27 cellular contexts compared by ENCODE assay signal in the genomic region with DNA sequence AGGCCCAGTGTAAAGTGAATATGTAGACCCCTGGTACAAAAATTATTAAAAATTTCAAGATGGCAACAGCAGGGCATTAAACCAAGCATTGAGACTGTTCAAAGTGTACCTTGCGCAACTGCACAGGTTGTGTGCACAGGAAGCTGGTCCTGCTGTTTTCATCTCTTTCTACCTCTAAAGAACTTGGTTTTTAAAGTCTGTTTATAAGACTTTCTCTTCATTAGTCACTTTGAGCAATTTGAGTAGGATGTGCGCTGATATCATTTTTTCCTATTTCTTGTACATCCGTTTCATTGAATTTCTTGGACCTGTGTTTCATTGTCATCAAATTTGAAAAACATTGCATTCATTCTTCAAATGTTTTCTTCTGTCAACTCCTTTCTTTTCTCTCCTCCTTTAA. TPM values are rescaled to one million over a fixed set of nuclear protein-coding genes. Genes with fewer than 3 reads are reported as not detected.
DNase-seq lines count a peak whose midpoint lies in the region; ATAC-seq and TF ChIP-seq lines count a peak whose summit lies in the region.
"Had no signal": no experiment of that assay in that cellular context is flagged by ENCODE, and none has a peak within 500 bp of the region (broad histone marks: within the 10 kb centered on the region; RNA-seq: fewer than 3 reads in every experiment).

No MANE protein-coding gene starts in this region.

- peaks cover 2% of the 10 kb centered on the region for H3K27me3 Mint-ChIP-seq in activated CD4-positive, alpha-beta T cell treated with anti-CD3 and anti-CD28 coated beads, Interleukin-2, amount 10 ng/mL, durations not matched to agents 24 days and 14 days

- intact Hi-C loops in activated CD4-positive, alpha-beta T cell treated with anti-CD3 and anti-CD28 coated beads, Interleukin-2, amount 10 ng/mL, durations not matched to agents 24 days and 14 days (cut with micrococcal nuclease), result no loop called here

- H3K27ac Mint-ChIP-seq in activated CD4-positive, alpha-beta T cell treated with anti-CD3 and anti-CD28 coated beads, Interleukin-2, amount 10 ng/mL, durations not matched to agents 24 days and 14 days, result peak overlapping the region; percentile 35
- no peak overlapping the region for H3K27ac Mint-ChIP-seq in stimulated activated effector memory CD8-positive, alpha-beta T cell treated with anti-CD3 and anti-CD28 coated beads, Interleukin-12 subunit alpha, Interleukin-12 subunit beta, amount 100 ng/mL, for 72 hours
- H3K27ac Mint-ChIP-seq: CD14-positive monocyte; CD8-positive, alpha-beta memory T cell; IgD-negative memory B cell had no signal

- H3K9me3 Mint-ChIP-seq in activated CD4-positive, alpha-beta T cell treated with anti-CD3 and anti-CD28 coated beads, Interleukin-2, amount 10 ng/mL, durations not matched to agents 24 days and 14 days, result peaks cover 9% of the 10 kb centered on the region
- H3K9me3 Mint-ChIP-seq in stimulated activated effector memory CD8-positive, alpha-beta T cell treated with anti-CD3 and anti-CD28 coated beads, Interleukin-12 subunit alpha, Interleukin-12 subunit beta, amount 100 ng/mL, for 72 hours, result no peaks in the 10 kb centered on the region

- no peak for DNase-seq in activated CD4-positive, alpha-beta T cell treated with anti-CD3 and anti-CD28 coated beads, Interleukin-2, amount 10 ng/mL, durations not matched to agents 24 days and 14 days
- DNase-seq in activated CD4-positive, alpha-beta T cell treated with anti-CD3 and anti-CD28 coated beads, Interleukin-2, amount 50 U/mL, for 48 hours, result no peak
- DNase-seq in dermis blood vessel endothelial cell, result peak; percentile 44
- DNase-seq in stimulated activated effector memory CD8-positive, alpha-beta T cell treated with anti-CD3 and anti-CD28 coated beads, Interleukin-12 subunit alpha, Interleukin-12 subunit beta, amount 100 ng/mL, for 72 hours (ENCODE audit: low spot score in 2 of 2), result no peak
- no peak for DNase-seq in SW 1271 (lab: John Stamatoyannopoulos, UW)
- no peak for DNase-seq in NCI-H510A (lab: John Stamatoyannopoulos, UW)
- DNase-seq: 8988T; ACHN; BE2C; CD8-positive, alpha-beta memory T cell; DMS 273 treated with DMSO at 0.1 percent for 48 hours; DMS79; GF-D8; Kasumi-1; NCI-H1105; NCI-H1436 treated with DMSO at 0.1 percent for 48 hours; NCI-H2029; NCI-H446; NCI-H526; NCI-H82; NK-92 treated with Interleukin-12 subunit alpha and Interleukin-12 subunit beta, amount 100 ng/mL, for 24 hours; PC-3 had no signal

- no peak for TF ChIP-seq RAD21 in Ishikawa (IDR thresholded peaks at IDR 0.05; ENCODE audit: low read depth)

- H3K4me3 Mint-ChIP-seq in activated CD4-positive, alpha-beta T cell treated with anti-CD3 and anti-CD28 coated beads, Interleukin-2, amount 10 ng/mL, durations not matched to agents 24 days and 14 days, result no peak overlapping the region
- H3K4me3 Mint-ChIP-seq in stimulated activated effector memory CD8-positive, alpha-beta T cell treated with anti-CD3 and anti-CD28 coated beads, Interleukin-12 subunit alpha, Interleukin-12 subunit beta, amount 100 ng/mL, for 72 hours, result no peak overlapping the region
- H3K4me3 Mint-ChIP-seq: CD14-positive monocyte; CD8-positive, alpha-beta memory T cell; IgD-negative memory B cell had no signal

- H3K36me3 Mint-ChIP-seq in activated CD4-positive, alpha-beta T cell treated with anti-CD3 and anti-CD28 coated beads, Interleukin-2, amount 10 ng/mL, durations not matched to agents 24 days and 14 days (ENCODE audit: low read depth), result no peaks in the 10 kb centered on the region
- no peaks in the 10 kb centered on the region for H3K36me3 Mint-ChIP-seq in stimulated activated effector memory CD8-positive, alpha-beta T cell treated with anti-CD3 and anti-CD28 coated beads, Interleukin-12 subunit alpha, Interleukin-12 subunit beta, amount 100 ng/mL, for 72 hours
- H3K36me3 Mint-ChIP-seq: CD14-positive monocyte; CD8-positive, alpha-beta memory T cell; IgD-negative memory B cell had no signal

- no peak for TF ChIP-seq EP300 in Ishikawa (IDR thresholded peaks at IDR 0.05; ENCODE audit: borderline replicate concordance)

- ATAC-seq in stimulated activated effector memory CD8-positive, alpha-beta T cell treated with anti-CD3 and anti-CD28 coated beads, Interleukin-12 subunit alpha, Interleukin-12 subunit beta, amount 100 ng/mL, for 72 hours, result peak; percentile 57
- ATAC-seq: PC-3, SK-N-SH treated with all-trans-retinoic acid at 6 μM for 48 hours had no signal

- peaks cover 5% of the 10 kb centered on the region for H3K4me1 Mint-ChIP-seq in activated CD4-positive, alpha-beta T cell treated with anti-CD3 and anti-CD28 coated beads, Interleukin-2, amount 10 ng/mL, durations not matched to agents 24 days and 14 days
- no peaks in the 10 kb centered on the region for H3K4me1 Mint-ChIP-seq in stimulated activated effector memory CD8-positive, alpha-beta T cell treated with anti-CD3 and anti-CD28 coated beads, Interleukin-12 subunit alpha, Interleukin-12 subunit beta, amount 100 ng/mL, for 72 hours
- H3K4me1 Mint-ChIP-seq: CD8-positive, alpha-beta memory T cell; IgD-negative memory B cell had no signal

TF ChIP-seq in Ishikawa, 13 proteins besides CTCF, POLR2A, EP300 and RAD21:
- TF ChIP-seq FOXM1 (IDR thresholded peaks at IDR 0.05; ENCODE audit: borderline replicate concordance, low read depth) (no peak), TAF1 (IDR thresholded peaks at IDR 0.05; ENCODE audit: low read depth) (no peak), CEBPB (IDR thresholded peaks at IDR 0.05) (peak; percentile 48; the same call in 1 of the 2 replicates), NFIC (IDR thresholded peaks at IDR 0.05) (no peak)

RNA-seq across cellular contexts. Expression of a gene that starts 16.8 kb away (rescaled TPM):
- 0.28 and 0.45 TPM in 2 replicates for total RNA-seq in activated CD4-positive, alpha-beta T cell treated with anti-CD3 and anti-CD28 coated beads, Interleukin-2, amount 10 ng/mL, durations not matched to agents 24 days and 14 days
- total RNA-seq in dermis blood vessel endothelial cell, result 23.3 and 32.2 TPM in 2 replicates

RNA-seq across cellular contexts. Expression of a gene that starts 59.5 kb away (rescaled TPM):
- not detected in 2 replicates for total RNA-seq in activated CD4-positive, alpha-beta T cell treated with anti-CD3 and anti-CD28 coated beads, Interleukin-2, amount 10 ng/mL, durations not matched to agents 24 days and 14 days
- total RNA-seq in dermis blood vessel endothelial cell, result not detected in 2 replicates
- total RNA-seq: CD8-positive, alpha-beta memory T cell; M059J; PC-3 had no signal

Comparison
In these comparisons a context has a peak if more than half of its experiments do, and no peak if none do; other contexts are left out.
1. RNA of a gene that starts 16.8 kb away (total RNA-seq): 23.3 to 32.2 TPM in dermis blood vessel endothelial cell; 0.28 to 0.45 TPM in activated CD4-positive, alpha-beta T cell treated with anti-CD3 and anti-CD28 coated beads, Interleukin-2, amount 10 ng/mL, durations not matched to agents 24 days and 14 days; every median in the first group is over 10 times any median in the second.